Comparison of ENCODE assay signal across 9 cellular contexts in the genomic region with DNA sequence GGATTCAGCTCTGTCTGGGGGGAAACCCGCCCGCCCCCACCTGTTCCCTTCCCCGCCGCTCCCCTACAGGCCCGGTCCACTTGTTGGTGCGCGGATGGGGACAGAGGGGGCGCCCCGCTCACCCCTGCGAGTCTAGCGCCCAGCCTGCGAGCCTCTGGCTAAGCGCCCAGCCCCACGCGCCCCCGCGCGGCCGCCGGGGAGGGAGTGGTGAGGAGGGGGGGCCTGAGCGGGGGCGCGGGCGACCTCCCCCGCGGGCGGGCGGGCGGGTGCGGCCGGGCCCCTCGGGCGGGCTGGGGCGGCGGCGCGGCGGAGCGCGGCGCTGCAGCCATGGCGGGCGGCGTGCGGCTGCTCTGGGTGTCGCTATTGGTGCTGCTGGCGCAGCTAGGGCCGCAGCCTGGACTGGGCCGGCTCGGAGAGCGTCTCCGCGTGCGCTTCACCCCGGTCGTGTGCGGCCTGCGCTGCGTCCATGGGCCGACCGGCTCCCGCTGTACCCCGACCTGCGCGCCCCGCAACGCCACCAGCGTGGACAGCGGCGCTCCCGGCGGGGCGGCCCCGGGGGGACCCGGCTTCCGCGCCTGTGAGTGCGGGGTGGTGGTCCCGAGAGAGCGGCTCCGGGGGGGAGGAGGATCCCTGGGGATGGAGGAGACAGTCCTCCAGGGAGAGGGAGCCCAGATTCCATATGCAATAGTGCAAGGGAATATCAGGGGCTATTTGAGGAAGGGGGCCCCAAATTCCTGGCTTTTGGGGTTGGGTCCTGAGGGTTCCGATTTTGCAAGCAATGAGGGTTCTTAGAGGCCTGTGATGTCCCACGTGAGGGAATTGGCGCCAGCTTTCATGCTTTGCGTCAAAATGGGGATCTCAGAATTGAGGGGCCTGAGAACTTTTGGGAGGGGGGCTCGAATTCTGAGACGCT. TPM values are rescaled to one million over a fixed set of nuclear protein-coding genes. Genes with fewer than 3 reads are reported as not detected.
A peak's percentile ranks its signal among the peaks of the same experiment; 100 is the strongest.
DNase-seq lines count a peak whose midpoint lies in the region; ATAC-seq, FAIRE-seq and TF ChIP-seq lines count a peak whose summit lies in the region.
"Had no signal": no experiment of that assay in that cellular context is flagged by ENCODE, and none has a peak within 500 bp of the region (broad histone marks: within the 10 kb centered on the region; RNA-seq: fewer than 3 reads in every experiment).

A gene with protein sequence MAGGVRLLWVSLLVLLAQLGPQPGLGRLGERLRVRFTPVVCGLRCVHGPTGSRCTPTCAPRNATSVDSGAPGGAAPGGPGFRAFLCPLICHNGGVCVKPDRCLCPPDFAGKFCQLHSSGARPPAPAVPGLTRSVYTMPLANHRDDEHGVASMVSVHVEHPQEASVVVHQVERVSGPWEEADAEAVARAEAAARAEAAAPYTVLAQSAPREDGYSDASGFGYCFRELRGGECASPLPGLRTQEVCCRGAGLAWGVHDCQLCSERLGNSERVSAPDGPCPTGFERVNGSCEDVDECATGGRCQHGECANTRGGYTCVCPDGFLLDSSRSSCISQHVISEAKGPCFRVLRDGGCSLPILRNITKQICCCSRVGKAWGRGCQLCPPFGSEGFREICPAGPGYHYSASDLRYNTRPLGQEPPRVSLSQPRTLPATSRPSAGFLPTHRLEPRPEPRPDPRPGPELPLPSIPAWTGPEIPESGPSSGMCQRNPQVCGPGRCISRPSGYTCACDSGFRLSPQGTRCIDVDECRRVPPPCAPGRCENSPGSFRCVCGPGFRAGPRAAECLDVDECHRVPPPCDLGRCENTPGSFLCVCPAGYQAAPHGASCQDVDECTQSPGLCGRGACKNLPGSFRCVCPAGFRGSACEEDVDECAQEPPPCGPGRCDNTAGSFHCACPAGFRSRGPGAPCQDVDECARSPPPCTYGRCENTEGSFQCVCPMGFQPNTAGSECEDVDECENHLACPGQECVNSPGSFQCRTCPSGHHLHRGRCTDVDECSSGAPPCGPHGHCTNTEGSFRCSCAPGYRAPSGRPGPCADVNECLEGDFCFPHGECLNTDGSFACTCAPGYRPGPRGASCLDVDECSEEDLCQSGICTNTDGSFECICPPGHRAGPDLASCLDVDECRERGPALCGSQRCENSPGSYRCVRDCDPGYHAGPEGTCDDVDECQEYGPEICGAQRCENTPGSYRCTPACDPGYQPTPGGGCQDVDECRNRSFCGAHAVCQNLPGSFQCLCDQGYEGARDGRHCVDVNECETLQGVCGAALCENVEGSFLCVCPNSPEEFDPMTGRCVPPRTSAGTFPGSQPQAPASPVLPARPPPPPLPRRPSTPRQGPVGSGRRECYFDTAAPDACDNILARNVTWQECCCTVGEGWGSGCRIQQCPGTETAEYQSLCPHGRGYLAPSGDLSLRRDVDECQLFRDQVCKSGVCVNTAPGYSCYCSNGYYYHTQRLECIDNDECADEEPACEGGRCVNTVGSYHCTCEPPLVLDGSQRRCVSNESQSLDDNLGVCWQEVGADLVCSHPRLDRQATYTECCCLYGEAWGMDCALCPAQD (N-terminal part only) (plus strand): TSS at position 309 of the 913 bp plus-strand sequence. CDS start 19 bp downstream, at position 328.

- peak; percentile 4; the same call in 1 of the 3 replicates for ATAC-seq in HepG2
- ATAC-seq in GM21717 (IDR thresholded peaks at IDR 0.05; ENCODE audit: unreplicated experiment) = no peak

- H3K4me2 ChIP-seq in OCI-LY7 (ENCODE audit: low read length) (peak within 1 kb of the TSS; percentile 68), HepG2 (ENCODE audit: low read depth, low read length) (peak within 1 kb of the TSS; percentile 84)

- 16% methylated on average over 21 of the region's 87 CpGs for WGBS in HepG2 (ENCODE audit: low lambda C conversion rate)

- in situ Hi-C loops in HepG2 (cut with HindIII; ENCODE audit: extremely low pct_ligation_motif_present, low pct_unique_long_range_greater_than_20kb) = loop anchor here (5.0 kb wide), 1 partner anchor 69 kb away; no protein-coding TSS in a partner anchor

- peaks cover 6 to 58% of the 10 kb centered on the region in 2 experiments; a peak in 3 of 5 replicates for H3K27me3 ChIP-seq in HepG2 (ENCODE audit: control insufficient read depth in 1 of 2, insufficient read depth in 2 of 2, low read length in 2 of 2)
- peaks cover 3 to 41% (median 26%) of the 10 kb centered on the region in 5 donors for H3K27me3 ChIP-seq in subcutaneous abdominal adipose tissue (ENCODE audit: control insufficient read depth in 5 of 5, insufficient read depth in 4 of 5, low read length in 5 of 5)

- intact Hi-C loops in OCI-LY7 (cut with micrococcal nuclease; ENCODE audit: unreplicated experiment) = loop anchor here (10.0 kb wide), 2 partner anchors 173 to 317 kb away; a partner anchor contains a TSS
- intact Hi-C loops in HepG2 (cut with micrococcal nuclease; ENCODE audit: unreplicated experiment) = no loop called here

- POLR2A ChIA-PET in OCI-LY7 (lab: Charles Lee) (no interaction called here), HepG2 (lab: Yijun Ruan, JAX) (interaction anchor here (1.1 kb wide), 1 partner anchor 31 kb away, joined by 3 read pairs; no protein-coding TSS in a partner anchor)

- DNase-seq in NCI-H1694 treated with DMSO at 0.1 percent for 48 hours (lab: John Stamatoyannopoulos, UW) (peak; percentile 49), NCI-H1694 (lab: John Stamatoyannopoulos, UW) (no peak), OCI-LY7 (ENCODE audit: low spot score) (no peak), cerebellum (ENCODE audit: low spot score) (no peak), HepG2 (ENCODE audit: low spot score) (no peak), DMS153 treated with DMSO at 0.1 percent for 48 hours (lab: John Stamatoyannopoulos, UW; ENCODE audit: unreplicated experiment) (no peak)
- DNase-seq: DND-41 had no signal

- H3K4me3 ChIP-seq in OCI-LY7 (ENCODE audit: low read depth, low read length, poor library complexity, severe bottlenecking) (no peak within 1 kb of the TSS), HepG2 (replicated peaks in 1 of 3; ENCODE audit: insufficient read depth in 1 of 3, low read depth in 2 of 3, low read length in 3 of 3) (peak within 1 kb of the TSS; percentile 21 to 67 (median 43); a peak in 5 of 6 replicates), subcutaneous abdominal adipose tissue (ENCODE audit: low read depth in 1 of 5, low read length in 5 of 5) (peak within 1 kb of the TSS; percentile 62 to 69 (median 67))

- no peaks in the 10 kb centered on the region for H3K9me2 ChIP-seq in OCI-LY7 (ENCODE audit: insufficient read depth, low read length)

- CTCF ChIA-PET in OCI-LY7 (lab: Charles Lee; ENCODE audit: unreplicated experiment) (interaction anchor here (0.6 kb wide), 1 partner anchor 8 kb away, joined by 3 read pairs; no protein-coding TSS in a partner anchor), HepG2 (lab: Yijun Ruan, JAX; ENCODE audit: low intra/inter-chr PET ratio, low total read pairs) (interaction anchor here (1.6 to 6.8 kb wide), 2 partner anchors 33 to 60 kb away, joined by 5 to 37 read pairs; no protein-coding TSS in a partner anchor)

- H4K20me1 ChIP-seq in OCI-LY7 (ENCODE audit: insufficient read depth, low read length) (no peaks in the 10 kb centered on the region), HepG2 (ENCODE audit: insufficient read depth, low read length) (peaks cover 5% of the 10 kb centered on the region)

- no peak for FAIRE-seq in HepG2 (lab: Jason Lieb, UNC)

- no peak for TF ChIP-seq EP300 in HepG2 (IDR thresholded peaks at IDR 0.05; ENCODE audit: low read depth in 2 of 2, low read length in 2 of 2)
- no peak for TF ChIP-seq EP300 in HepG2 (CRISPR knock-in tag; IDR thresholded peaks at IDR 0.05; ENCODE audit: borderline replicate concordance)

- peak within 1 kb of the TSS; percentile 29; the same call in 1 of the 2 replicates for H3K9ac ChIP-seq in HepG2 (ENCODE audit: insufficient read depth, low read depth, low read length)
- H3K9ac ChIP-seq in subcutaneous abdominal adipose tissue (ENCODE audit: low read length in 5 of 5) = peak within 1 kb of the TSS in 4 of 5 donors; percentile 37 to 62 (median 48)

- H3K4me1 ChIP-seq in OCI-LY7 (ENCODE audit: insufficient read depth, low read length, poor library complexity, severe bottlenecking) = peaks cover 65% of the 10 kb centered on the region
- H3K4me1 ChIP-seq in HepG2 (ENCODE audit: insufficient read depth, low read length) = peaks cover 68% of the 10 kb centered on the region
- peaks cover 14 to 90% (median 77%) of the 10 kb centered on the region in 5 donors for H3K4me1 ChIP-seq in subcutaneous abdominal adipose tissue (ENCODE audit: control insufficient read depth in 5 of 5, insufficient read depth in 5 of 5, low read length in 5 of 5)

- no peak for TF ChIP-seq POLR2A in HepG2 (IDR thresholded peaks at IDR 0.05; ENCODE audit: insufficient read depth in 1 of 2, low read depth in 2 of 2, low read length in 2 of 2)

- no peaks in the 10 kb centered on the region for H3K9me3 ChIP-seq in OCI-LY7 (ENCODE audit: low read length)
- no peaks in the 10 kb centered on the region for H3K9me3 ChIP-seq in HepG2 (ENCODE audit: low read length)
- no peaks in the 10 kb centered on the region for H3K9me3 ChIP-seq in subcutaneous abdominal adipose tissue (ENCODE audit: control insufficient read depth in 5 of 5, low read length in 5 of 5)

- BruUV-seq in OCI-LY7 (replicated peaks; lab: Mats Ljungman, UMichigan) (no TSS peak), HepG2 (replicated peaks; lab: Mats Ljungman, UMichigan) (no TSS peak)

- H2AFZ ChIP-seq in OCI-LY7 (ENCODE audit: low read length) (no peak within 1 kb of the TSS), HepG2 (ENCODE audit: low read length) (no peak within 1 kb of the TSS)

- H3K27ac ChIP-seq in OCI-LY7 (ENCODE audit: low read depth, low read length, poor library complexity, severe bottlenecking) (no peak within 1 kb of the TSS), HepG2 (ENCODE audit: extremely low read length, insufficient read depth, low read length) (no peak within 1 kb of the TSS), subcutaneous abdominal adipose tissue (ENCODE audit: low read depth, low read length) (peak within 1 kb of the TSS; percentile 74)

- H3K79me2 ChIP-seq in OCI-LY7 (ENCODE audit: insufficient read depth, low read depth, low read length) (no peaks in the 10 kb centered on the region), HepG2 (ENCODE audit: insufficient read depth, low read length) (no peaks in the 10 kb centered on the region)

- TF ChIP-seq RAD21 in HepG2 (CRISPR knock-in tag; IDR thresholded peaks at IDR 0.05) = no peak

- TF ChIP-seq CTCF in OCI-LY7 (conservative IDR thresholded peaks at IDR 0.05; ENCODE audit: low read length) = peak; percentile 30
- peak; percentile 25; the same call in 1 of the 2 replicates for TF ChIP-seq CTCF in HepG2 (CRISPR knock-in tag; IDR thresholded peaks at IDR 0.05)

- H3K36me3 ChIP-seq in OCI-LY7 (ENCODE audit: insufficient read depth, low read length) (no peaks in the 10 kb centered on the region), HepG2 (replicated peaks in 1 of 2; ENCODE audit: control insufficient read depth in 1 of 2, insufficient read depth in 2 of 2, low read length in 2 of 2) (no peaks in the 10 kb centered on the region), subcutaneous abdominal adipose tissue (ENCODE audit: control insufficient read depth in 5 of 5, insufficient read depth in 5 of 5, low read length in 5 of 5) (no peaks in the 10 kb centered on the region)

RNA-seq across cellular contexts. Expression of the gene that starts here (rescaled TPM):
- total RNA-seq in OCI-LY7 (2014; rRNA removed; shearing (Covaris generic)) = 22.1 and 44.5 TPM in 2 replicates
- total RNA-seq in OCI-LY7 (2022) (108 and 121 TPM in 2 replicates), cerebellum (36.8 TPM), HepG2 (2016; rRNA removed; fragmentation: Illumina TruSeq; extraction: Trizol) (0.45 and 0.86 TPM in 2 replicates)
- total RNA-seq in HepG2 (2016; cell fraction: cytosol; rRNA removed; fragmentation: Illumina TruSeq; extraction: Trizol; ENCODE audit: low read depth) = 0.97 and 1.7 TPM in 2 replicates
- 0.65 and 0.95 TPM in 2 replicates for total RNA-seq in HepG2 (2016; cell fraction: insoluble cytoplasmic fraction; rRNA removed; fragmentation: Illumina TruSeq; extraction: Trizol)
- 0.37 and 1.2 TPM in 2 replicates for total RNA-seq in HepG2 (2016; cell fraction: membrane; rRNA removed; fragmentation: Illumina TruSeq; extraction: Trizol)
- total RNA-seq in HepG2 (2016; cell fraction: nucleus; rRNA removed; fragmentation: Illumina TruSeq; extraction: Trizol) = 0.81 and 1.2 TPM in 2 replicates
- 2.2 and 2.3 TPM in 2 replicates for polyA plus RNA-seq in HepG2 (2011; rRNA removed)
- polyA plus RNA-seq in HepG2 (2011; cell fraction: cytosol; rRNA removed) = 0.73 and 1.1 TPM in 2 replicates
- 13.9 and 21.0 TPM in 2 replicates for polyA plus RNA-seq in HepG2 (2011; cell fraction: nucleus; rRNA removed)
- 3.8 and 4.0 TPM in 2 replicates for polyA plus RNA-seq in HepG2 (2012)
- 0.32 TPM in 2 replicates for polyA plus RNA-seq in HepG2 (2016; cell fraction: cytosol; fragmentation: Illumina TruSeq; extraction: Trizol; ENCODE audit: low read depth)
- 0.66 and 0.89 TPM in 2 replicates for polyA plus RNA-seq in HepG2 (2016; cell fraction: insoluble cytoplasmic fraction; fragmentation: Illumina TruSeq; extraction: Trizol; ENCODE audit: low read depth)
- 0.61 and 0.92 TPM in 2 replicates for polyA plus RNA-seq in HepG2 (2016; cell fraction: membrane; fragmentation: Illumina TruSeq; extraction: Trizol; ENCODE audit: low read depth)
- 3.8 and 5.0 TPM in 2 replicates for polyA plus RNA-seq in HepG2 (2016; cell fraction: nucleus; fragmentation: Illumina TruSeq; extraction: Trizol; ENCODE audit: insufficient read depth, low read depth)
- polyA minus RNA-seq in HepG2 (2011; rRNA and poly(A)+ RNA removed; ENCODE audit: low replicate concordance) = 2.3 and 20.6 TPM in 2 replicates
- 1.2 and 2.7 TPM in 2 replicates for polyA minus RNA-seq in HepG2 (2011; cell fraction: cytosol; rRNA and poly(A)+ RNA removed)
- polyA minus RNA-seq in HepG2 (2011; cell fraction: nucleus; rRNA and poly(A)+ RNA removed) = 2.4 and 2.6 TPM in 2 replicates

Comparison
In these comparisons a context has a peak if more than half of its experiments do, and no peak if none do; other contexts are left out.
1. RNA of the gene that starts here (total RNA-seq): 22.1 to 121 TPM in OCI-LY7 and 36.8 TPM in cerebellum (single experiment); 0.37 to 1.7 TPM in HepG2; every median in the first group is over 4 times any median in the second.